Comparison of ENCODE assay signal across 8 cellular contexts in genomic region chr12:53677612-53678133, GRCh38. TPM values are rescaled to one million over a fixed set of nuclear protein-coding genes. Genes with fewer than 3 reads are reported as not detected.
DNase-seq lines count a peak whose midpoint lies in the region; ATAC-seq and TF ChIP-seq lines count a peak whose summit lies in the region.

No MANE protein-coding gene starts in this region.

- H3K4me1 ChIP-seq in esophagus squamous epithelium (peaks cover 17 to 41% (median 27%) of the 10 kb centered on the region in 3 donors), neutrophil (ENCODE audit: control insufficient read depth in 1 of 2, insufficient read depth in 1 of 2, low read depth in 1 of 2, low read length in 1 of 2) (peaks cover 23 to 25% of the 10 kb centered on the region in 2 experiments)

- WGBS in esophagus squamous epithelium, 2 donors, result 65% methylated on average over 8 to 9 of the region's 9 CpGs

- intact Hi-C loops in esophagus squamous epithelium (cut with DNase I), result loop anchor here (5.0 kb wide), 2 partner anchors 55 to 135 kb away; no protein-coding TSS in a partner anchor

- no peak for TF ChIP-seq POLR2A in esophagus squamous epithelium (IDR thresholded peaks at IDR 0.05)

- H3K4me3 ChIP-seq in esophagus squamous epithelium (peak overlapping the region; percentile 67 to 89 (median 72)), neutrophil (ENCODE audit: low read depth in 1 of 2, low read length in 1 of 2) (peak overlapping the region; percentile 95 to 98)

- H3K36me3 ChIP-seq in esophagus squamous epithelium, result peaks cover 0 to 15% (median 0%) of the 10 kb centered on the region in 3 donors
- H3K36me3 ChIP-seq in neutrophil, result peaks cover 6% of the 10 kb centered on the region

- DNase-seq in AG20443 (ENCODE audit: low spot score), result peak; percentile 24
- DNase-seq in LHCN-M2 (ENCODE audit: low read depth), result peak; percentile 71
- DNase-seq in esophagus squamous epithelium (lab: John Stamatoyannopoulos, UW), result no peak
- DNase-seq in germinal center (ENCODE audit: low spot score), result no peak
- no peak for DNase-seq in SW 1271 (lab: John Stamatoyannopoulos, UW)
- DNase-seq in EL, result no peak

- H3K9me3 ChIP-seq in esophagus squamous epithelium (no peaks in the 10 kb centered on the region), neutrophil (no peaks in the 10 kb centered on the region)

- H3K27me3 ChIP-seq in esophagus squamous epithelium (no peaks in the 10 kb centered on the region), neutrophil (peaks cover 42% of the 10 kb centered on the region)

- no peak for ATAC-seq in HG02588 (IDR thresholded peaks at IDR 0.05; ENCODE audit: unreplicated experiment)

- TF ChIP-seq CTCF in esophagus squamous epithelium (IDR thresholded peaks at IDR 0.05), result no peak
- no peak for TF ChIP-seq CTCF in neutrophil (IDR thresholded peaks at IDR 0.05)

- peak overlapping the region; percentile 89 to 96 (median 94) for H3K27ac ChIP-seq in esophagus squamous epithelium
- no peak overlapping the region for H3K27ac ChIP-seq in neutrophil

RNA-seq across cellular contexts. Expression of gene ATP5MC2, which starts 1.8 kb away (rescaled TPM):
- total RNA-seq in LHCN-M2 (2014; rRNA removed), result 412 and 417 TPM in 2 replicates
- polyA plus RNA-seq in LHCN-M2 (2012), result 531 TPM
- total RNA-seq in esophagus squamous epithelium, result 100 to 1,000 TPM; 240 to 303 (median 268) TPM

RNA-seq across cellular contexts. Expression of gene CALCOCO1, which starts 49.6 kb away (rescaled TPM):
- 49.0 and 69.4 TPM in 2 replicates for total RNA-seq in LHCN-M2 (2014; rRNA removed)
- polyA plus RNA-seq in LHCN-M2 (2012), result 74.8 TPM
- 100 to 1,000 TPM in 1 of 4 donors, 10 to 100 TPM in 3; 29.5 to 159 (median 52.2) TPM for total RNA-seq in esophagus squamous epithelium

RNA-seq across cellular contexts. Expression of gene ATF7, which starts 51.5 kb away (rescaled TPM):
- total RNA-seq in LHCN-M2 (2014; rRNA removed), result 13.0 and 14.2 TPM in 2 replicates
- 18.6 TPM for polyA plus RNA-seq in LHCN-M2 (2012)
- total RNA-seq in esophagus squamous epithelium, result 10 to 100 TPM; 12.5 to 28.0 (median 20.6) TPM

Comparison
In these comparisons a context has a peak if more than half of its experiments do, and no peak if none do; other contexts are left out.
1. DNase-seq: peak in AG20443 (single experiment) and LHCN-M2 (single experiment); none in esophagus squamous epithelium (single experiment), germinal center (single experiment), SW 1271 (0 of 2) and EL (single experiment).